35 cellular contexts compared by ENCODE assay signal in the genomic region with DNA sequence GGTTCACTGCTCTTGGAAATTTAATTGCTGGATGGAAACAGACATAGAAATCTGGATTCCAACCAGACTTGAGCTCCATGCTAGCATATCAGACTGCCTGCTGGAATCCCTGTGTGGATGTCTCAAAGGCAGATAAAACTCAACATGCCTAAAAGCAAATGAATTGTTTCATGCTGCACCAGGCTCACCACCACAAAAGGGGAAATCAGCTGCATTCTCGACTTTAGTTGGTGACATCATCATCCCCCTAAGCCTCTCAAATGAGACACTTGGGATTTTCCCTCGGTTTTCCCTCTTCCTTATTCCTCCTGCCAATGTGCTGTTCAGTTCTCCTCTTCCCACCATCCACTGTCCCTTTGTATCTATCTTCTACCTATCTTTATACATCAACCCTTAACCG.
A peak's percentile ranks its signal among the peaks of the same experiment; 100 is the strongest.
DNase-seq lines count a peak whose midpoint lies in the region; ATAC-seq and TF ChIP-seq lines count a peak whose summit lies in the region.
"Had no signal": no experiment of that assay in that cellular context is flagged by ENCODE, and none has a peak within 500 bp of the region (broad histone marks: within the 10 kb centered on the region; RNA-seq: fewer than 3 reads in every experiment).

No MANE protein-coding gene starts in this region.

- H4K91ac ChIP-seq in mesenchymal stem cell (ENCODE audit: low read length): no peak overlapping the region

- no peaks in the 10 kb centered on the region for H3K9me3 ChIP-seq in mesenchymal stem cell (ENCODE audit: control insufficient read depth, low read length)
- H3K9me3 ChIP-seq: adrenal gland, body of pancreas, heart left ventricle, spleen, thoracic aorta, uterus had no signal

- DNase-seq in GM10248 (ENCODE audit: extremely low spot score) (peak; percentile 45), epithelial cell of esophagus (ENCODE audit: low read depth) (peak; percentile 7), mesenchymal stem cell (no peak), NCI-H82 (lab: John Stamatoyannopoulos, UW) (no peak)
- no peak for DNase-seq in effector memory CD8-positive, alpha-beta T cell
- DNase-seq: ACHN; activated CD4-positive, alpha-beta T cell treated with anti-CD3 and anti-CD28 coated beads, Interleukin-2, amount 50 U/mL, for 4 hours; activated naive CD4-positive, alpha-beta T cell treated with anti-CD3 and anti-CD28 coated beads for 36 hours; adrenal gland; body of pancreas; CD8-positive, alpha-beta memory T cell; DMS153; endodermal cell; HCEC 1CT; heart left ventricle; kidney; NCI-H1417 treated with DMSO at 0.1 percent for 48 hours; NCI-H2029 treated with DMSO at 0.1 percent for 48 hours; NCI-H524 treated with DMSO at 0.1 percent for 48 hours; NK-92 treated with Interleukin-12 subunit alpha and Interleukin-12 subunit beta, amount 100 ng/mL, for 24 hours; PC-3; right cardiac atrium; spleen; stimulated activated CD4-positive, alpha-beta T cell treated with anti-CD3 and anti-CD28 coated beads, Interleukin-2, amount 100 ng/mL, for 24 hours; stimulated activated naive CD8-positive, alpha-beta T cell treated with anti-CD3 and anti-CD28 coated beads, Interleukin-15, amount 100 ng/mL, for 72 hours; uterus had no signal

- peaks cover 18% of the 10 kb centered on the region for H3K4me1 ChIP-seq in mesenchymal stem cell (ENCODE audit: control insufficient read depth, insufficient read depth, low read depth, low read length)
- H3K4me1 ChIP-seq: body of pancreas, uterus had no signal

- no peak for TF ChIP-seq CTCF in GM10248 (IDR thresholded peaks at IDR 0.05; ENCODE audit: control extremely low read depth, extremely low read depth, low read depth, missing control alignments)
- no peak for TF ChIP-seq CTCF in epithelial cell of esophagus (IDR thresholded peaks at IDR 0.05; ENCODE audit: insufficient read depth, low read depth, low read length, missing control alignments)

- CTCF ChIA-PET in GM10248 (lab: Yijun Ruan, JAX): interaction anchor here (0.7 to 2.1 kb wide), 4 partner anchors 19 to 152 kb away, joined by 3 to 7 read pairs (median 3); no protein-coding TSS in a partner anchor

- H3K27ac Mint-ChIP-seq in effector memory CD8-positive, alpha-beta T cell: no peak overlapping the region
- H3K27ac Mint-ChIP-seq: activated naive CD4-positive, alpha-beta T cell treated with anti-CD3 and anti-CD28 coated beads for 36 hours; dendritic cell treated with granulocyte-macrophage colony-stimulating factor and Interleukin-4, amounts not matched to agents 40 ng/mL and 50 ng/mL, for 4 days; endodermal cell; T-helper 1 cell treated with Interleukin-12 subunit alpha and Interleukin-12 subunit beta and Interleukin-4 antibody, amounts not matched to agents 30 μg/mL and 1 μg/mL, for 36 hours had no signal

- no peak overlapping the region for H2AK5ac ChIP-seq in mesenchymal stem cell (ENCODE audit: low read length, severe bottlenecking)

- H2AFZ ChIP-seq in mesenchymal stem cell (ENCODE audit: low read depth, low read length): no peak overlapping the region

- no peak overlapping the region for H3K4ac ChIP-seq in mesenchymal stem cell (ENCODE audit: low read depth in 1 of 2, low read length in 2 of 2)

- H3K4me2 ChIP-seq in mesenchymal stem cell (ENCODE audit: low read length, poor library complexity, severe bottlenecking): no peak overlapping the region

- H3K36me3 ChIP-seq in mesenchymal stem cell (ENCODE audit: control insufficient read depth in 1 of 2, insufficient read depth in 2 of 2, low read depth in 1 of 2, low read length in 2 of 2): peaks cover 0 to 8% of the 10 kb centered on the region in 2 experiments
- H3K36me3 ChIP-seq: adrenal gland, thoracic aorta, uterus had no signal

- H3K79me1 ChIP-seq in mesenchymal stem cell (replicated peaks; ENCODE audit: low read length, poor library complexity, severe bottlenecking): peaks cover 1% of the 10 kb centered on the region

- no peak overlapping the region for H3K23ac ChIP-seq in mesenchymal stem cell (ENCODE audit: low read length in 2 of 2)

- no peak overlapping the region for H2BK15ac ChIP-seq in mesenchymal stem cell (ENCODE audit: low read depth, poor library complexity, severe bottlenecking)

- H3K27me3 Mint-ChIP-seq in effector memory CD8-positive, alpha-beta T cell: no peaks in the 10 kb centered on the region
- H3K27me3 Mint-ChIP-seq: stimulated activated naive CD8-positive, alpha-beta T cell treated with anti-CD3 and anti-CD28 coated beads, Interleukin-15, amount 100 ng/mL, for 72 hours had no signal

- ATAC-seq in GM18502 (IDR thresholded peaks at IDR 0.05; ENCODE audit: poor library complexity, unreplicated experiment): peak; percentile 41
- peak; percentile 35 for ATAC-seq in HG03432 (IDR thresholded peaks at IDR 0.05; ENCODE audit: unreplicated experiment)
- no peak for ATAC-seq in HG02885 (IDR thresholded peaks at IDR 0.05; ENCODE audit: poor library complexity, unreplicated experiment)
- ATAC-seq in effector memory CD8-positive, alpha-beta T cell (replicated peaks): no peak
- ATAC-seq: activated CD4-positive, CD25-positive, alpha-beta regulatory T cell treated with anti-CD3 and anti-CD28 coated beads, Interleukin-2, amount 50 U/mL, for 24 hours; body of pancreas; esophagus mucosa; heart left ventricle; PC-3; right cardiac atrium; SK-N-SH treated with all-trans-retinoic acid at 6 μM for 48 hours; stimulated activated naive CD8-positive, alpha-beta T cell treated with anti-CD3 and anti-CD28 coated beads, Interleukin-15, amount 100 ng/mL, for 72 hours had no signal

- WGBS in mesenchymal stem cell: 69% methylated on average over 2 of the region's 3 CpGs

- no peaks in the 10 kb centered on the region for H3K9me3 Mint-ChIP-seq in effector memory CD8-positive, alpha-beta T cell
- H3K9me3 Mint-ChIP-seq: activated naive CD4-positive, alpha-beta T cell treated with anti-CD3 and anti-CD28 coated beads for 36 hours; CD8-positive, alpha-beta memory T cell; endodermal cell; stimulated activated naive CD8-positive, alpha-beta T cell treated with anti-CD3 and anti-CD28 coated beads, Interleukin-15, amount 100 ng/mL, for 72 hours; T-helper 1 cell treated with Interleukin-12 subunit alpha and Interleukin-12 subunit beta and Interleukin-4 antibody, amounts not matched to agents 30 μg/mL and 1 μg/mL, for 36 hours had no signal

- no peak overlapping the region for H2BK5ac ChIP-seq in mesenchymal stem cell (ENCODE audit: low read depth, low read length, poor library complexity, severe bottlenecking)

- no peak overlapping the region for H3K18ac ChIP-seq in mesenchymal stem cell (ENCODE audit: low read depth in 1 of 2, low read length in 2 of 2)

- no peak overlapping the region for H3K14ac ChIP-seq in mesenchymal stem cell (ENCODE audit: low read length in 2 of 2)

- H2BK120ac ChIP-seq in mesenchymal stem cell (ENCODE audit: low read depth, low read length): no peak overlapping the region

- no peak overlapping the region for H3K9ac ChIP-seq in mesenchymal stem cell (ENCODE audit: low read length)

- no peak overlapping the region for H3K4me3 Mint-ChIP-seq in effector memory CD8-positive, alpha-beta T cell
- H3K4me3 Mint-ChIP-seq: activated naive CD4-positive, alpha-beta T cell treated with anti-CD3 and anti-CD28 coated beads for 36 hours; dendritic cell treated with granulocyte-macrophage colony-stimulating factor and Interleukin-4, amounts not matched to agents 40 ng/mL and 50 ng/mL, for 4 days; T-helper 1 cell treated with Interleukin-12 subunit alpha and Interleukin-12 subunit beta and Interleukin-4 antibody, amounts not matched to agents 30 μg/mL and 1 μg/mL, for 36 hours had no signal

- no peak overlapping the region for H3K27ac ChIP-seq in mesenchymal stem cell (ENCODE audit: low read length, poor library complexity, severe bottlenecking)
- H3K27ac ChIP-seq: adrenal gland, body of pancreas, heart left ventricle, spleen, thoracic aorta, uterus had no signal

- no peak overlapping the region for H2BK12ac ChIP-seq in mesenchymal stem cell (ENCODE audit: low read length in 2 of 2)

- H3K27me3 ChIP-seq in mesenchymal stem cell (ENCODE audit: control insufficient read depth in 1 of 2, insufficient read depth in 1 of 2, low read length in 2 of 2): no peaks in the 10 kb centered on the region
- H3K27me3 ChIP-seq: adrenal gland, body of pancreas, heart left ventricle, spleen, uterus had no signal

- H3K4me1 Mint-ChIP-seq in effector memory CD8-positive, alpha-beta T cell (ENCODE audit: low read depth in 2 of 2): peaks cover 6 to 17% of the 10 kb centered on the region in 2 donors

- POLR2A ChIA-PET in GM10248 (lab: Yijun Ruan, JAX): no interaction called here

- H4K8ac ChIP-seq in mesenchymal stem cell (ENCODE audit: low read length): no peak overlapping the region

- H3K4me3 ChIP-seq in epithelial cell of esophagus (ENCODE audit: low read length): no peak overlapping the region
- H3K4me3 ChIP-seq in mesenchymal stem cell (ENCODE audit: insufficient read depth in 1 of 2, low read depth in 1 of 2, low read length in 2 of 2): no peak overlapping the region
- H3K4me3 ChIP-seq: adrenal gland, body of pancreas, heart left ventricle, spleen, thoracic aorta, uterus had no signal

- H3K36me3 Mint-ChIP-seq in effector memory CD8-positive, alpha-beta T cell (ENCODE audit: insufficient read depth): peaks cover 3% of the 10 kb centered on the region

Comparison
In these comparisons a context has a peak if more than half of its experiments do, and no peak if none do; other contexts are left out.
1. DNase-seq: peak in GM10248 (single experiment) and epithelial cell of esophagus (single experiment); none in mesenchymal stem cell (single experiment), effector memory CD8-positive, alpha-beta T cell (0 of 3) and NCI-H82 (single experiment).
2. ATAC-seq: peak in GM18502 (single experiment) and HG03432 (single experiment); none in HG02885 (single experiment) and effector memory CD8-positive, alpha-beta T cell (single experiment).